1 cellular context compared by ENCODE assay signal in genomic region chr2:230944123-230944653, GRCh38.
TF ChIP-seq lines count a peak whose summit lies in the region.

No MANE protein-coding gene starts in this region.

TF ChIP-seq in SK-N-SH, 30 proteins besides CTCF, POLR2A, EP300 and RAD21 (continued from another document):
- TF ChIP-seq USF2 (IDR thresholded peaks at IDR 0.05; ENCODE audit: borderline replicate concordance, low read depth, low read length) (no peak), TAF1 (IDR thresholded peaks at IDR 0.05; ENCODE audit: borderline replicate concordance, low read depth, low read length) (no peak), RFX5 (IDR thresholded peaks at IDR 0.05; ENCODE audit: low read length) (no peak)
